Comparison of ENCODE assay signal across 19 cellular contexts in genomic region chr5:177602458-177602830, GRCh38.
"Had no signal": no experiment of that assay in that cellular context is flagged by ENCODE, and none has a peak within 500 bp of the region (broad histone marks: within the 10 kb centered on the region; RNA-seq: fewer than 3 reads in every experiment).

No MANE protein-coding gene starts in this region.

- H3K4me3 Mint-ChIP-seq: activated CD4-positive, alpha-beta memory T cell treated with anti-CD3 and anti-CD28 coated beads for 36 hours; activated CD4-positive, alpha-beta T cell treated with anti-CD3 and anti-CD28 coated beads for 36 hours; activated T-cell treated with anti-CD3 and anti-CD28 coated beads, Interleukin-2, amount 50 U/mL, for 4 hours; T-helper 2 cell treated with Interferon-gamma antibody and Interleukin-4, amounts not matched to agents 5 μg/mL and 100 μg/mL, for 36 hours had no signal

- H3K9me3 Mint-ChIP-seq: activated CD4-positive, alpha-beta memory T cell treated with anti-CD3 and anti-CD28 coated beads for 36 hours; activated T-cell treated with anti-CD3 and anti-CD28 coated beads, Interleukin-2, amount 50 U/mL, for 4 hours; mesothelial cell of epicardium; T-helper 2 cell treated with Interferon-gamma antibody and Interleukin-4, amounts not matched to agents 5 μg/mL and 100 μg/mL, for 36 hours; WTC11 had no signal

- H3K4me3 ChIP-seq: body of pancreas, colonic mucosa, lower lobe of right lung, pancreas, sigmoid colon, upper lobe of right lung had no signal

- DNase-seq: activated CD4-positive, alpha-beta memory T cell treated with anti-CD3 and anti-CD28 coated beads for 36 hours; activated CD4-positive, alpha-beta T cell treated with anti-CD3 and anti-CD28 coated beads for 36 hours; activated naive CD4-positive, alpha-beta T cell treated with anti-CD3 and anti-CD28 coated beads, Interleukin-2, amount 50 U/mL, for 16 hours; activated T-cell treated with anti-CD3 and anti-CD28 coated beads, Interleukin-2, amount 50 U/mL, for 4 hours; amygdala; body of pancreas; colonic mucosa; hypothalamus; islet precursor cell; left colon; lower lobe of right lung; sigmoid colon; stimulated activated CD4-positive, alpha-beta T cell treated with anti-CD3 and anti-CD28 coated beads, Interleukin-4, amount 100 ng/mL, for 4 hours; stimulated activated naive CD4-positive, alpha-beta T cell had no signal

- H3K27ac Mint-ChIP-seq: activated CD4-positive, alpha-beta memory T cell treated with anti-CD3 and anti-CD28 coated beads for 36 hours; activated CD4-positive, alpha-beta T cell treated with anti-CD3 and anti-CD28 coated beads for 36 hours; mesothelial cell of epicardium; T-helper 2 cell treated with Interferon-gamma antibody and Interleukin-4, amounts not matched to agents 5 μg/mL and 100 μg/mL, for 36 hours; WTC11 had no signal

- H3K36me3 ChIP-seq: colonic mucosa, pancreas, upper lobe of right lung had no signal

- H3K27me3 ChIP-seq: body of pancreas, colonic mucosa, pancreas, sigmoid colon, upper lobe of right lung had no signal

- H3K9me3 ChIP-seq: body of pancreas, colonic mucosa, lower lobe of right lung, pancreas, sigmoid colon, upper lobe of right lung had no signal

- H3K27ac ChIP-seq: body of pancreas, colonic mucosa, lower lobe of right lung, pancreas, sigmoid colon, upper lobe of right lung had no signal

- H3K27me3 Mint-ChIP-seq: activated CD4-positive, alpha-beta memory T cell treated with anti-CD3 and anti-CD28 coated beads for 36 hours; activated CD4-positive, alpha-beta T cell treated with anti-CD3 and anti-CD28 coated beads for 36 hours had no signal
